ENCODE assay signal across 22 cellular contexts in genomic region chr16:3713587-3714242, GRCh38. TPM values are rescaled to one million over a fixed set of nuclear protein-coding genes. Genes with fewer than 3 reads are reported as not detected.
DNase-seq lines count a peak whose midpoint lies in the region; TF ChIP-seq lines count a peak whose summit lies in the region.
"Had no signal": no experiment of that assay in that cellular context is flagged by ENCODE, and none has a peak within 500 bp of the region (broad histone marks: within the 10 kb centered on the region; RNA-seq: fewer than 3 reads in every experiment).

No MANE protein-coding gene starts in this region.

- no peak overlapping the region for H4K5ac ChIP-seq in mesendoderm (ENCODE audit: low read length)

- H3K79me1 ChIP-seq in mesendoderm (ENCODE audit: low read length) = peaks cover 6% of the 10 kb centered on the region

- DNase-seq in T-helper 1 cell = no peak
- no peak for DNase-seq in nephron progenitor cell
- DNase-seq in mesendoderm = no peak
- no peak for DNase-seq in hypothalamus (lab: John Stamatoyannopoulos, UW)
- no peak for DNase-seq in NCI-H1048 (lab: John Stamatoyannopoulos, UW)
- DNase-seq: activated gamma-delta T cell treated with Interleukin-2 at 50 U/mL for 16 hours; activated T-cell treated with anti-CD3 and anti-CD28 coated beads for 4 hours; DND-41; MG63; NCI-H1436; OCI-M1; SHP77 treated with DMSO at 0.1 percent for 48 hours; spleen; stimulated activated CD4-positive, alpha-beta T cell treated with anti-CD3 and anti-CD28 coated beads, Interleukin-4, amount 100 ng/mL, for 4 hours had no signal

- H3K79me2 ChIP-seq in DOHH2 (ENCODE audit: control insufficient read depth, low read length) (peaks cover 96% of the 10 kb centered on the region), mesendoderm (ENCODE audit: control insufficient read depth, insufficient read depth, low read length) (peaks cover 50% of the 10 kb centered on the region)

- peaks cover 7% of the 10 kb centered on the region; the same call in 1 of the 2 replicates for H4K20me1 ChIP-seq in DOHH2 (ENCODE audit: control insufficient read depth, insufficient read depth, low read depth, low read length)

- H3K4me1 Mint-ChIP-seq in T-helper 1 cell treated with Interleukin-12 subunit alpha and Interleukin-12 subunit beta and Interleukin-4 antibody, amounts not matched to agents 30 μg/mL and 1 μg/mL, for 36 hours (ENCODE audit: low read depth) = peaks cover 25% of the 10 kb centered on the region
- peaks cover 52% of the 10 kb centered on the region for H3K4me1 Mint-ChIP-seq in brain
- peaks cover 43% of the 10 kb centered on the region for H3K4me1 Mint-ChIP-seq in nephron progenitor cell

- H3K56ac ChIP-seq in mesendoderm (ENCODE audit: low read length) = no peak overlapping the region

- peaks cover 11% of the 10 kb centered on the region for H3K36me3 Mint-ChIP-seq in T-helper 1 cell treated with Interleukin-12 subunit alpha and Interleukin-12 subunit beta and Interleukin-4 antibody, amounts not matched to agents 30 μg/mL and 1 μg/mL, for 36 hours (ENCODE audit: low read depth)
- H3K36me3 Mint-ChIP-seq in brain = peaks cover 24% of the 10 kb centered on the region
- peaks cover 48% of the 10 kb centered on the region for H3K36me3 Mint-ChIP-seq in nephron progenitor cell (ENCODE audit: low read depth)
- H3K36me3 Mint-ChIP-seq: IgD-negative memory B cell; natural killer cell treated with Interleukin-12 subunit alpha and Interleukin-12 subunit beta and Interleukin-15 and Interleukin-18, amount 100 ng/mL, for 72 hours had no signal

- H4K8ac ChIP-seq in mesendoderm (ENCODE audit: low read depth, low read length) = no peak overlapping the region

- H3K23ac ChIP-seq in mesendoderm (ENCODE audit: low read length) = no peak overlapping the region

- peak overlapping the region; percentile 34 for H3K27ac Mint-ChIP-seq in T-helper 1 cell treated with Interleukin-12 subunit alpha and Interleukin-12 subunit beta and Interleukin-4 antibody, amounts not matched to agents 30 μg/mL and 1 μg/mL, for 36 hours
- H3K27ac Mint-ChIP-seq in brain (peak overlapping the region in 2 of 5 experiments; percentile 5 to 41), nephron progenitor cell (peak overlapping the region; percentile 96)
- H3K27ac Mint-ChIP-seq: B cell had no signal

- H3K36me3 ChIP-seq in DOHH2 (ENCODE audit: control insufficient read depth, low read length) = peaks cover 69% of the 10 kb centered on the region
- peaks cover 3% of the 10 kb centered on the region for H3K36me3 ChIP-seq in mesendoderm (ENCODE audit: control insufficient read depth, insufficient read depth, low read length)

- no peaks in the 10 kb centered on the region for H3K27me3 Mint-ChIP-seq in T-helper 1 cell treated with Interleukin-12 subunit alpha and Interleukin-12 subunit beta and Interleukin-4 antibody, amounts not matched to agents 30 μg/mL and 1 μg/mL, for 36 hours (ENCODE audit: low read depth)
- H3K27me3 Mint-ChIP-seq in brain (peaks cover 8% of the 10 kb centered on the region), nephron progenitor cell (ENCODE audit: low read depth, poor library complexity) (no peaks in the 10 kb centered on the region)
- H3K27me3 Mint-ChIP-seq: B cell; IgD-negative memory B cell; natural killer cell treated with Interleukin-12 subunit alpha and Interleukin-12 subunit beta and Interleukin-15 and Interleukin-18, amount 100 ng/mL, for 72 hours had no signal

- no peaks in the 10 kb centered on the region for H3K9me3 Mint-ChIP-seq in T-helper 1 cell treated with Interleukin-12 subunit alpha and Interleukin-12 subunit beta and Interleukin-4 antibody, amounts not matched to agents 30 μg/mL and 1 μg/mL, for 36 hours
- no peaks in the 10 kb centered on the region for H3K9me3 Mint-ChIP-seq in brain
- no peaks in the 10 kb centered on the region for H3K9me3 Mint-ChIP-seq in nephron progenitor cell
- H3K9me3 Mint-ChIP-seq: IgD-negative memory B cell; natural killer cell treated with Interleukin-12 subunit alpha and Interleukin-12 subunit beta and Interleukin-15 and Interleukin-18, amount 100 ng/mL, for 72 hours had no signal

- peak overlapping the region; percentile 16; the same call in 1 of the 2 replicates for H3K4me2 ChIP-seq in DOHH2 (ENCODE audit: low read length)
- no peak overlapping the region for H3K4me2 ChIP-seq in mesendoderm (ENCODE audit: low read length)

- no peak overlapping the region for H2BK120ac ChIP-seq in mesendoderm (ENCODE audit: low read depth, low read length)

- H3F3A ChIP-seq in DOHH2 (ENCODE audit: control insufficient read depth, insufficient read depth) = no peaks in the 10 kb centered on the region

- H3K4me1 ChIP-seq in DOHH2 (ENCODE audit: control insufficient read depth, low read length) = peaks cover 35% of the 10 kb centered on the region
- no peaks in the 10 kb centered on the region for H3K4me1 ChIP-seq in mesendoderm (ENCODE audit: control insufficient read depth, low read depth, low read length)

- no peak overlapping the region for H3K4ac ChIP-seq in mesendoderm (ENCODE audit: low read depth, low read length)

- H2BK5ac ChIP-seq in mesendoderm (ENCODE audit: low read length) = no peak overlapping the region

- no peak overlapping the region for H3K4me3 ChIP-seq in DOHH2 (ENCODE audit: low read length)
- H3K4me3 ChIP-seq in mesendoderm (ENCODE audit: low read length) = no peak overlapping the region
- H3K4me3 ChIP-seq: gastroesophageal sphincter, MG63, spleen had no signal

- H2AK5ac ChIP-seq in mesendoderm (ENCODE audit: low read length) = no peak overlapping the region

- H3K9ac ChIP-seq in mesendoderm (ENCODE audit: low read length) = no peak overlapping the region

- H3K9me3 ChIP-seq in DOHH2 (ENCODE audit: control insufficient read depth, insufficient read depth, low read length) = no peaks in the 10 kb centered on the region
- H3K9me3 ChIP-seq: gastroesophageal sphincter, MG63, spleen had no signal

- H3K27ac ChIP-seq in DOHH2 (ENCODE audit: low read depth, low read length) (no peak overlapping the region), mesendoderm (ENCODE audit: low read depth, low read length) (no peak overlapping the region)
- H3K27ac ChIP-seq: 22Rv1, gastroesophageal sphincter, spleen had no signal

- H2BK15ac ChIP-seq in mesendoderm (replicated peaks; ENCODE audit: low read depth) = no peak overlapping the region

- TF ChIP-seq CTCF in DOHH2 (IDR thresholded peaks at IDR 0.05; ENCODE audit: low read depth, low read length, poor library complexity, severe bottlenecking) (no peak), brain (conservative IDR thresholded peaks at IDR 0.05) (no peak), nephron progenitor cell (IDR thresholded peaks at IDR 0.05) (no peak)

- WGBS in mesendoderm (ENCODE audit: extremely low coverage, insufficient coverage, low lambda C conversion rate) = no CpG with 5 or more reads among the region's 15 CpGs

- H3K27me3 ChIP-seq in DOHH2 (ENCODE audit: control insufficient read depth, low read length) = no peaks in the 10 kb centered on the region
- H3K27me3 ChIP-seq in mesendoderm (ENCODE audit: insufficient read depth, low read length, poor library complexity) = no peaks in the 10 kb centered on the region
- H3K27me3 ChIP-seq: gastroesophageal sphincter, MG63, spleen had no signal

- no peaks in the 10 kb centered on the region for H3K9me2 ChIP-seq in DOHH2 (replicated peaks; ENCODE audit: control insufficient read depth, low read length)

- no peak overlapping the region for H3K18ac ChIP-seq in mesendoderm (ENCODE audit: low read length)

- H3K4me3 Mint-ChIP-seq in T-helper 1 cell treated with Interleukin-12 subunit alpha and Interleukin-12 subunit beta and Interleukin-4 antibody, amounts not matched to agents 30 μg/mL and 1 μg/mL, for 36 hours = no peak overlapping the region
- H3K4me3 Mint-ChIP-seq in brain (peak overlapping the region in 3 of 5 experiments; percentile 15 to 42 (median 21)), nephron progenitor cell (no peak overlapping the region)
- H3K4me3 Mint-ChIP-seq: B cell had no signal

RNA-seq across cellular contexts. Expression of gene TRAP1, which starts 3.6 kb away (rescaled TPM):
- 80.4 TPM for polyA plus RNA-seq in brain (ENCODE audit: insufficient read depth, low read depth, low replicate concordance)
- 217 TPM for polyA plus RNA-seq in mesendoderm (2013, experiment 1 of 2)
- 214 TPM for polyA plus RNA-seq in mesendoderm (2013, experiment 2 of 2)

RNA-seq across cellular contexts. Expression of gene DNASE1, which starts 59.2 kb away (rescaled TPM):
- polyA plus RNA-seq in brain (ENCODE audit: insufficient read depth, low read depth, low replicate concordance) = 8.3 TPM
- polyA plus RNA-seq in mesendoderm (2013, experiment 1 of 2) = 3.8 TPM
- polyA plus RNA-seq in mesendoderm (2013, experiment 2 of 2) = 3.6 TPM

Comparison
In these comparisons a context has a peak if more than half of its experiments do, and no peak if none do; other contexts are left out.
1. H3K4me3 Mint-ChIP-seq: peak in brain (3 of 5); none in T-helper 1 cell treated with Interleukin-12 subunit alpha and Interleukin-12 subunit beta and Interleukin-4 antibody, amounts not matched to agents 30 μg/mL and 1 μg/mL, for 36 hours (single experiment) and nephron progenitor cell (single experiment).